ENCODE assay signal across 13 cellular contexts in genomic region chr9:92968081-92968480, GRCh38. TPM values are rescaled to one million over a fixed set of nuclear protein-coding genes. Genes with fewer than 3 reads are reported as not detected.
A peak's percentile ranks its signal among the peaks of the same experiment; 100 is the strongest.
DNase-seq lines count a peak whose midpoint lies in the region; ATAC-seq and TF ChIP-seq lines count a peak whose summit lies in the region.
"Had no signal": no experiment of that assay in that cellular context is flagged by ENCODE, and none has a peak within 500 bp of the region (broad histone marks: within the 10 kb centered on the region; RNA-seq: fewer than 3 reads in every experiment).

No MANE protein-coding gene starts in this region.

- 75 to 88% (median 81%) methylated on average over 7 to 8 of the region's 8 CpGs for WGBS in stomach, 5 donors

- H3K4me3 Mint-ChIP-seq in activated CD8-positive, alpha-beta memory T cell treated with anti-CD3 and anti-CD28 coated beads, Interleukin-2, amount 10 ng/mL, durations not matched to agents 7 days and 5 days = peak overlapping the region; percentile 83

- TF ChIP-seq CTCF in stomach (IDR thresholded peaks at IDR 0.05) (no peak), PC-9 (conservative IDR thresholded peaks at IDR 0.05) (no peak)

- H4K20me1 ChIP-seq in PC-9 (ENCODE audit: insufficient read depth) = no peaks in the 10 kb centered on the region

- no peak for TF ChIP-seq POLR2A in stomach (IDR thresholded peaks at IDR 0.05)

- H3K27me3 Mint-ChIP-seq in activated CD8-positive, alpha-beta memory T cell treated with anti-CD3 and anti-CD28 coated beads, Interleukin-2, amount 10 ng/mL, durations not matched to agents 7 days and 5 days = no peaks in the 10 kb centered on the region

- H3K36me3 Mint-ChIP-seq in activated CD8-positive, alpha-beta memory T cell treated with anti-CD3 and anti-CD28 coated beads, Interleukin-2, amount 10 ng/mL, durations not matched to agents 7 days and 5 days = peaks cover 47% of the 10 kb centered on the region

- TF ChIP-seq EP300 in stomach (IDR thresholded peaks at IDR 0.05) = no peak

- no peak overlapping the region for H3K4me2 ChIP-seq in PC-9

- no peaks in the 10 kb centered on the region for H3K9me2 ChIP-seq in PC-9 (ENCODE audit: insufficient read depth)

- no peak overlapping the region for H3K27ac ChIP-seq in stomach
- no peak overlapping the region for H3K27ac ChIP-seq in PC-9
- H3K27ac ChIP-seq: ascending aorta, vagina had no signal

- no TSS peak for BruUV-seq in PC-9 (replicated peaks; lab: Mats Ljungman, UMichigan)

- H3K9me3 Mint-ChIP-seq in activated CD8-positive, alpha-beta memory T cell treated with anti-CD3 and anti-CD28 coated beads, Interleukin-2, amount 10 ng/mL, durations not matched to agents 7 days and 5 days (ENCODE audit: low read depth) = no peaks in the 10 kb centered on the region

- H3K27me3 ChIP-seq in stomach = no peaks in the 10 kb centered on the region
- H3K27me3 ChIP-seq in PC-9 (ENCODE audit: insufficient read depth, low read depth) = no peaks in the 10 kb centered on the region
- H3K27me3 ChIP-seq: ascending aorta, vagina had no signal

- intact Hi-C loops in stomach (cut with DNase I; ENCODE audit: low total_unique reads) (no loop called here), PC-9 (cut with micrococcal nuclease; ENCODE audit: unreplicated experiment) (no loop called here)

- H3K4me1 Mint-ChIP-seq in activated CD8-positive, alpha-beta memory T cell treated with anti-CD3 and anti-CD28 coated beads, Interleukin-2, amount 10 ng/mL, durations not matched to agents 7 days and 5 days = peaks cover 77% of the 10 kb centered on the region

- peak overlapping the region; percentile 100 for H3K27ac Mint-ChIP-seq in activated CD8-positive, alpha-beta memory T cell treated with anti-CD3 and anti-CD28 coated beads, Interleukin-2, amount 10 ng/mL, durations not matched to agents 7 days and 5 days

- no peak overlapping the region for H2AFZ ChIP-seq in PC-9

- CTCF ChIA-PET in activated CD8-positive, alpha-beta memory T cell treated with anti-CD3 and anti-CD28 coated beads, Interleukin-2, amount 10 ng/mL, durations not matched to agents 7 days and 5 days (lab: Charles Lee) = interaction anchor here (0.9 to 2.8 kb wide), 5 partner anchors 11 to 141 kb away, joined by 3 to 7 read pairs (median 5); no protein-coding TSS in a partner anchor
- CTCF ChIA-PET in PC-9 (lab: Charles Lee) = no interaction called here

- no peaks in the 10 kb centered on the region for H3K36me3 ChIP-seq in stomach
- no peaks in the 10 kb centered on the region for H3K36me3 ChIP-seq in PC-9 (ENCODE audit: low read depth)
- H3K36me3 ChIP-seq: ascending aorta, heart right ventricle, vagina had no signal

- peak; percentile 31 for DNase-seq in activated T-cell treated with anti-CD3 and anti-CD28 coated beads, Interleukin-2, amount 50 U/mL, for 1 hour
- no peak for DNase-seq in activated T-cell treated with anti-CD3 and anti-CD28 coated beads for 4 hours
- DNase-seq in activated CD8-positive, alpha-beta memory T cell treated with anti-CD3 and anti-CD28 coated beads, Interleukin-2, amount 10 ng/mL, durations not matched to agents 7 days and 5 days = peak; percentile 47
- DNase-seq in left lobe of liver (ENCODE audit: low spot score) = peak; percentile 32
- DNase-seq in stomach = peak; percentile 9
- no peak for DNase-seq in hippocampal formation (lab: John Stamatoyannopoulos, UW)
- no peak for DNase-seq in PC-9
- DNase-seq: heart right ventricle, NCI-H2107, NCI-H82 had no signal

- no peak overlapping the region for H3K4me3 ChIP-seq in stomach
- H3K4me3 ChIP-seq in PC-9 = no peak overlapping the region
- H3K4me3 ChIP-seq: ascending aorta, vagina had no signal

- H3K4me1 ChIP-seq in stomach = peaks cover 0 to 38% (median 6%) of the 10 kb centered on the region in 4 donors
- peaks cover 41% of the 10 kb centered on the region for H3K4me1 ChIP-seq in PC-9 (replicated peaks; ENCODE audit: insufficient read depth)
- H3K4me1 ChIP-seq: ascending aorta had no signal

- no peak for ATAC-seq in activated CD8-positive, alpha-beta memory T cell treated with anti-CD3 and anti-CD28 coated beads, Interleukin-2, amount 10 ng/mL, durations not matched to agents 7 days and 5 days
- ATAC-seq in left lobe of liver = no peak
- ATAC-seq in GM21528 (IDR thresholded peaks at IDR 0.05; ENCODE audit: low FRiP score, unreplicated experiment) = no peak
- ATAC-seq: heart right ventricle had no signal

- no peaks in the 10 kb centered on the region for H3K79me2 ChIP-seq in PC-9 (ENCODE audit: low read depth)

- peaks cover 22% of the 10 kb centered on the region; the same call in 1 of the 2 replicates for H3F3A ChIP-seq in PC-9 (ENCODE audit: insufficient read depth, low read depth)

- POLR2A ChIA-PET in PC-9 (lab: Charles Lee; ENCODE audit: unreplicated experiment) = no interaction called here

- H3K9me3 ChIP-seq in stomach (no peaks in the 10 kb centered on the region), PC-9 (ENCODE audit: insufficient read depth, low read depth) (no peaks in the 10 kb centered on the region)
- H3K9me3 ChIP-seq: ascending aorta, heart right ventricle, vagina had no signal

RNA-seq across cellular contexts. Expression of gene FGD3, which starts 20.8 kb away (rescaled TPM):
- 10 to 100 TPM; 72.1 to 91.2 TPM for total RNA-seq in activated CD8-positive, alpha-beta memory T cell treated with anti-CD3 and anti-CD28 coated beads, Interleukin-2, amount 10 ng/mL, durations not matched to agents 7 days and 5 days
- total RNA-seq in left lobe of liver (2.3 TPM), stomach (1 to 10 TPM; 2.2 to 8.8 (median 5.4) TPM), PC-9 (2021) (84.9 and 89.0 TPM in 2 replicates)
- polyA plus RNA-seq in stomach = 1 to 10 TPM; 1.7 to 2.3 (median 2.0) TPM

Comparison
In these comparisons a context has a peak if more than half of its experiments do, and no peak if none do; other contexts are left out.
1. DNase-seq: peak in activated T-cell treated with anti-CD3 and anti-CD28 coated beads, Interleukin-2, amount 50 U/mL, for 1 hour (single experiment), activated CD8-positive, alpha-beta memory T cell treated with anti-CD3 and anti-CD28 coated beads, Interleukin-2, amount 10 ng/mL, durations not matched to agents 7 days and 5 days (single experiment), left lobe of liver (single experiment) and stomach (single experiment); none in activated T-cell treated with anti-CD3 and anti-CD28 coated beads for 4 hours (single experiment), hippocampal formation (0 of 2) and PC-9 (0 of 2).